Comparison of ENCODE assay signal across 22 cellular contexts in genomic region chr3:170633573-170633972, GRCh38. TPM values are rescaled to one million over a fixed set of nuclear protein-coding genes. Genes with fewer than 3 reads are reported as not detected.
"Had no signal": no experiment of that assay in that cellular context is flagged by ENCODE, and none has a peak within 500 bp of the region (broad histone marks: within the 10 kb centered on the region; RNA-seq: fewer than 3 reads in every experiment).

No MANE protein-coding gene starts in this region.

- DNase-seq: IMR-90, NCI-H1048, NCI-H1105 treated with DMSO at 0.1 percent for 48 hours, NCI-H1417 treated with DMSO at 0.1 percent for 48 hours, NCI-H187, NCI-H2029, NCI-H2081 treated with DMSO at 0.1 percent for 48 hours, NCI-H2171, NCI-H226, NCI-H446, NCI-H510A, NCI-H524 treated with DMSO at 0.1 percent for 48 hours, SHP77, SK-N-SH, SW 1271, T-cell had no signal

- H3K27ac ChIP-seq: RWPE1 had no signal

- H3K4me2 ChIP-seq: SK-N-SH had no signal

- H3K9me2 ChIP-seq: SK-N-SH had no signal

- H3K9ac ChIP-seq: SK-N-SH had no signal

- H3K9me3 ChIP-seq: SK-N-SH had no signal

RNA-seq across cellular contexts. Expression of gene SLC7A14, which starts 47.7 kb away (rescaled TPM):
- total RNA-seq: HT-29, MCF 10A, OCI-LY7, PC-3, SK-MEL-5, T-cell had no signal
